Comparison of ENCODE assay signal across 8 cellular contexts in the genomic region with DNA sequence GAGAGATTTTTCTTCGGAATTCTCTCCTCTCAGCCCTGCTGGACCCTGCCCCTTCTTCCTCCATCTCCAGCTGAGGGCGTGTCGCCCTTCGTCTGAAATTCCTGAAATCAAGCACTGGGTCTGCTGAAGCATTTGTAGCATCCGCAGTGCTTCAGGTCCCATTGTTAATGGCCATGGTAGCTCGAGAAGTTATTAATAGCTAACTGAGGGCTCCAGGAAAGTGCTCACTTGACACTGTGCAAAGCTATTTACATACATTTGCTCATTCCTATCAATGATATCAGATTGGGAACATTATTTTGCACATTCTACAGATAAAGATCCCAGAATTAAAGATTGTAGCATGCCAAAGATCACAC. TPM values are rescaled to one million over a fixed set of nuclear protein-coding genes. Genes with fewer than 3 reads are reported as not detected.
DNase-seq lines count a peak whose midpoint lies in the region; ATAC-seq, FAIRE-seq and TF ChIP-seq lines count a peak whose summit lies in the region.

No MANE protein-coding gene starts in this region.

- H3K27me3 ChIP-seq in dorsolateral prefrontal cortex, result no peaks in the 10 kb centered on the region
- no peaks in the 10 kb centered on the region for H3K27me3 ChIP-seq in muscle layer of duodenum (ENCODE audit: low read depth, low read length)

- H3K4me3 ChIP-seq in AG09309 (ENCODE audit: control insufficient read depth, low read depth, low read length) (peak overlapping the region; percentile 63), dorsolateral prefrontal cortex (peak overlapping the region; percentile 67 to 100 (median 94)), muscle layer of duodenum (ENCODE audit: low read depth in 1 of 2, low read length in 2 of 2) (peak overlapping the region; percentile 97 to 99)

- DNase-seq in AG09309 (ENCODE audit: low read depth) (no peak), GM19239 (ENCODE audit: insufficient read length, low spot score) (no peak), NCI-H146 (lab: John Stamatoyannopoulos, UW) (peak; percentile 83), dorsolateral prefrontal cortex (no peak), NCI-H1694 (lab: John Stamatoyannopoulos, UW) (no peak)
- DNase-seq in activated effector memory CD4-positive, alpha-beta T cell treated with Interleukin-2 at 50 U/mL for 16 hours, result no peak

- no peak for ATAC-seq in GM19395 (IDR thresholded peaks at IDR 0.05; ENCODE audit: unreplicated experiment)

- peaks cover 0 to 4% of the 10 kb centered on the region in 2 donors for H3K36me3 ChIP-seq in muscle layer of duodenum (ENCODE audit: control insufficient read depth in 1 of 2, insufficient read depth in 2 of 2, low read length in 2 of 2)

- H3K4me1 ChIP-seq in muscle layer of duodenum (ENCODE audit: control insufficient read depth in 1 of 2, insufficient read depth in 2 of 2, low read length in 2 of 2), result peaks cover 3 to 29% of the 10 kb centered on the region in 2 donors

- no peaks in the 10 kb centered on the region for H3K9me3 ChIP-seq in muscle layer of duodenum (ENCODE audit: control insufficient read depth in 1 of 2, low read length in 2 of 2)

- TF ChIP-seq CTCF in AG09309 (IDR thresholded peaks at IDR 0.05; ENCODE audit: control insufficient read depth, insufficient read depth, low read depth, low read length, missing control alignments), result no peak
- TF ChIP-seq CTCF in dorsolateral prefrontal cortex (IDR thresholded peaks at IDR 0.05 in 54 of 56, conservative IDR thresholded peaks at IDR 0.05 in 2 of 56; ENCODE audit: low read depth in 1 of 56, partially characterized antibody in 56 of 56), result peak in 3 of 56 donors; percentile 2 to 26 (median 6)

- peak; percentile 73 for FAIRE-seq in GM19239 (lab: Jason Lieb, UNC)

- intact Hi-C loops in dorsolateral prefrontal cortex (cut with DNase I), result loop anchor here (1.0 to 10.0 kb wide), 5 partner anchors 58 to 814 kb away; partner anchors contain the start of genes P4HA1 (in 2 of the 2), DNAJB12 (in 1 of the 2), DNAJC9 (in 1 of the 2) and NUDT13 (in 1 of the 2)

- H3K27ac ChIP-seq in dorsolateral prefrontal cortex, result peak overlapping the region; percentile 75 to 98 (median 94)
- H3K27ac ChIP-seq in muscle layer of duodenum (ENCODE audit: low read length), result peak overlapping the region; percentile 99

RNA-seq across cellular contexts. Expression of gene FAM149B1, which starts 0.5 kb away (rescaled TPM):
- 10 to 100 TPM; 21.7 to 41.9 (median 29.3) TPM for total RNA-seq in dorsolateral prefrontal cortex

RNA-seq across cellular contexts. Expression of gene ECD, which starts 0.7 kb away (rescaled TPM):
- total RNA-seq in dorsolateral prefrontal cortex, result 10 to 100 TPM; 25.0 to 44.1 (median 33.4) TPM

RNA-seq across cellular contexts. Expression of gene NUDT13, which starts 58.2 kb away (rescaled TPM):
- 1 to 10 TPM in 89 of 120 experiments, under 1 TPM in 31; 0.25 to 4.0 (median 1.3) TPM for total RNA-seq in dorsolateral prefrontal cortex
